8 cellular contexts compared by ENCODE assay signal in the genomic region with DNA sequence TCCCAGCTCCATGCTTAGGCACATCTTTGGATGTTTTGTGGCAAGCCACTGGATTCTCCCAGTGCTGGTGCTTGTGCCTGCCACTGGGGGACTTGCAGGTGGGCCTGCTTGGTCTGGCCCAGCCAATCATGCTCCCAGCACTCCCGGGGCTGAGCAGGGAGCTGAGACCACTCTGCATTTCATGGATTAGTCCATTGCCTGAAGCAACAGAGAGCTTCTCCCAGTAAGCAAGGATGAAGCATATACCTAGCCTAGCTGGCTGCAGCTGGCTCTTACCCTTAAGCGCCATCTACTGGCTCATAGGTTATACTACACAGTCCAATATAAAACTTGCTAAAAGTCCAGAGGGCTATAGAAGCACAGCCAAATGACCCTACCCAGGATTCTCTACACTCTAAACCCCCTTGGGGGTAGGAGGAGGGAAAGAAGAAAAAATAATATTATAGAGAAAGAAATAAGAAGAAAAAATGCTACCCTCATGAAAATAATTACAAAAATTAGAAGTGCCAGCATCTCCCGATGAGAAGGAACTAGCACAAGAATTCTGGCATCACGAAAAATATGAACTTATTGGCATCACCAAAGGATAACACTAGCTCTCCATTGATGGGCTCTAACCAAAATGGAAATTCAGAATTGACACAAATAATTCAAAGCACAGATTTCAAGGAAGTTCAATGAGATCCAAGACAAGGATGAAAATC.
DNase-seq lines count a peak whose midpoint lies in the region; ATAC-seq and TF ChIP-seq lines count a peak whose summit lies in the region.

No MANE protein-coding gene starts in this region.

- H3K9me3 ChIP-seq in fibroblast of lung (ENCODE audit: control insufficient read depth, insufficient read depth, low read depth, low read length) (no peaks in the 10 kb centered on the region), psoas muscle (peaks cover 16% of the 10 kb centered on the region), gastrocnemius medialis (peaks cover 0 to 4% (median 0%) of the 10 kb centered on the region in 3 donors)

- H3K27ac ChIP-seq in fibroblast of lung (ENCODE audit: insufficient read depth, low read length): no peak overlapping the region
- H3K27ac ChIP-seq in psoas muscle: no peak overlapping the region
- no peak overlapping the region for H3K27ac ChIP-seq in gastrocnemius medialis

- H3K9ac ChIP-seq in fibroblast of lung (ENCODE audit: insufficient read depth, low read length): no peak overlapping the region

- no peaks in the 10 kb centered on the region for H3K27me3 ChIP-seq in fibroblast of lung (ENCODE audit: control insufficient read depth, insufficient read depth, low read length)
- H3K27me3 ChIP-seq in psoas muscle (ENCODE audit: insufficient read depth in 3 of 3, low read length in 2 of 3): no peaks in the 10 kb centered on the region
- H3K27me3 ChIP-seq in gastrocnemius medialis: no peaks in the 10 kb centered on the region

- in situ Hi-C loops in KBM-7 (cut with MboI; ENCODE audit: low pct_unique_long_range_greater_than_20kb, low sequenced_read_pairs) (no loop called here), gastrocnemius medialis (cut with MboI; ENCODE audit: low sequenced_read_pairs in 4 of 4) (loop anchor here in 1 of 4 donors (25.0 kb wide), 1 partner anchor 985 kb away; no protein-coding TSS in a partner anchor)

- TF ChIP-seq CTCF in GM12873 (IDR thresholded peaks at IDR 0.05; ENCODE audit: insufficient read depth, low read depth, low read length, missing control alignments) (peak; percentile 88), fibroblast of lung (conservative IDR thresholded peaks at IDR 0.05 in 1 of 2, IDR thresholded peaks at IDR 0.05 in 1 of 2; ENCODE audit: low read depth in 1 of 2, low read length in 2 of 2) (peak; percentile 54 to 74), psoas muscle (IDR thresholded peaks at IDR 0.05) (peak; percentile 34), gastrocnemius medialis (IDR thresholded peaks at IDR 0.05 in 4 of 5, conservative IDR thresholded peaks at IDR 0.05 in 1 of 5) (peak in 2 of 5 experiments; percentile 33 to 37)

- no peak overlapping the region for H2AFZ ChIP-seq in fibroblast of lung (ENCODE audit: low read length)

- 54 to 58% (median 57%) methylated on average over 4 of the region's 4 CpGs for WGBS in psoas muscle, 3 donors

- no peaks in the 10 kb centered on the region for H3K36me3 ChIP-seq in fibroblast of lung (ENCODE audit: control insufficient read depth, insufficient read depth, low read length)
- no peaks in the 10 kb centered on the region for H3K36me3 ChIP-seq in psoas muscle (ENCODE audit: insufficient read depth in 1 of 2, low read depth in 1 of 2)
- H3K36me3 ChIP-seq in gastrocnemius medialis: no peaks in the 10 kb centered on the region

- H3K4me2 ChIP-seq in fibroblast of lung (ENCODE audit: extremely low read depth, insufficient read depth, low read length): no peak overlapping the region

- ATAC-seq in GM21737 (IDR thresholded peaks at IDR 0.05; ENCODE audit: unreplicated experiment): peak; percentile 89
- peak in 1 of 4 donors; percentile 63 for ATAC-seq in psoas muscle
- ATAC-seq in HG02840 (IDR thresholded peaks at IDR 0.05; ENCODE audit: low FRiP score, unreplicated experiment): no peak
- ATAC-seq in gastrocnemius medialis: no peak

- intact Hi-C loops in psoas muscle (cut with DNase I) (loop anchor here in 1 of 2 donors (5.0 kb wide), 1 partner anchor 1000 kb away; no protein-coding TSS in a partner anchor), gastrocnemius medialis (cut with DNase I; ENCODE audit: low total_unique reads) (loop anchor here (5.0 kb wide), 1 partner anchor 1000 kb away; no protein-coding TSS in a partner anchor)

- peak; percentile 40 for DNase-seq in KBM-7
- peak; percentile 63 for DNase-seq in RKO (ENCODE audit: low spot score)
- peak; percentile 51 to 54 for DNase-seq in fibroblast of lung (ENCODE audit: low read depth in 2 of 2)
- DNase-seq in psoas muscle: no peak
- no peak for DNase-seq in gastrocnemius medialis

- no peak overlapping the region for H3K4me3 ChIP-seq in fibroblast of lung (replicated peaks in 1 of 4; ENCODE audit: control extremely low read depth in 1 of 4, insufficient read depth in 1 of 4, low read depth in 3 of 4, low read length in 4 of 4)
- no peak overlapping the region for H3K4me3 ChIP-seq in psoas muscle
- no peak overlapping the region for H3K4me3 ChIP-seq in gastrocnemius medialis

- no peaks in the 10 kb centered on the region for H3K79me2 ChIP-seq in fibroblast of lung (ENCODE audit: control insufficient read depth, insufficient read depth, low read length)

- no peaks in the 10 kb centered on the region for H3K4me1 ChIP-seq in fibroblast of lung (ENCODE audit: control insufficient read depth, extremely low read depth, insufficient read depth, low read length)
- H3K4me1 ChIP-seq in psoas muscle: no peaks in the 10 kb centered on the region
- no peaks in the 10 kb centered on the region for H3K4me1 ChIP-seq in gastrocnemius medialis

- no peak for TF ChIP-seq POLR2A in gastrocnemius medialis (IDR thresholded peaks at IDR 0.05)

- H4K20me1 ChIP-seq in fibroblast of lung (ENCODE audit: control insufficient read depth, extremely low read depth, insufficient read depth, low read length): no peaks in the 10 kb centered on the region

Comparison
In these comparisons a context has a peak if more than half of its experiments do, and no peak if none do; other contexts are left out.
1. DNase-seq: peak in KBM-7 (single experiment), RKO (single experiment) and fibroblast of lung (2 of 2); none in psoas muscle (0 of 2) and gastrocnemius medialis (0 of 2).